ENCODE assay signal across 22 cellular contexts in genomic region chr3:108076564-108076963, GRCh38.
"Had no signal": no experiment of that assay in that cellular context is flagged by ENCODE, and none has a peak within 500 bp of the region (broad histone marks: within the 10 kb centered on the region; RNA-seq: fewer than 3 reads in every experiment).

No MANE protein-coding gene starts in this region.

- H3K9ac ChIP-seq: neural progenitor cell had no signal

- H3K4me3 Mint-ChIP-seq: activated CD8-positive, alpha-beta T cell treated with anti-CD3 and anti-CD28 coated beads, Interleukin-2, amount 10 ng/mL, durations not matched to agents 7 days and 5 days; activated naive CD8-positive, alpha-beta T cell treated with anti-CD3 and anti-CD28 coated beads, Interleukin-2, amount 50 U/mL, for 24 hours; activated T-helper 17 cell treated with anti-CD3 and anti-CD28 coated beads, Interleukin-2, amount 50 U/mL, for 72 hours; endodermal cell; neural progenitor cell; T-helper 17 cell; type B pancreatic cell had no signal

- H3K4me2 ChIP-seq: neural progenitor cell, smooth muscle cell had no signal

- H3K4me3 ChIP-seq: cardiac muscle cell, lower lobe of right lung, neural progenitor cell, sigmoid colon, smooth muscle cell, thoracic aorta, vagina had no signal

- DNase-seq: activated CD4-positive, alpha-beta T cell treated with anti-CD3 and anti-CD28 coated beads, Interleukin-2, amount 50 U/mL, for 1 hour; activated CD8-positive, alpha-beta T cell treated with anti-CD3 and anti-CD28 coated beads, Interleukin-2, amount 10 ng/mL, durations not matched to agents 7 days and 5 days; activated naive CD4-positive, alpha-beta T cell; activated naive CD8-positive, alpha-beta T cell treated with anti-CD3 and anti-CD28 coated beads, Interleukin-2, amount 50 U/mL, for 24 hours; cortex of kidney; endodermal cell; foreskin keratinocyte; kidney; lower lobe of right lung; naive B cell; sigmoid colon; stimulated activated CD4-positive, alpha-beta T cell treated with anti-CD3 and anti-CD28 coated beads, Interleukin-2, amount 100 ng/mL, for 48 hours; stimulated activated CD8-positive, alpha-beta memory T cell treated with anti-CD3 and anti-CD28 coated beads, Interleukin-4, amount 100 ng/mL, for 48 hours; stimulated activated naive CD4-positive, alpha-beta T cell treated with Interleukin-2 at 50 U/mL for 16 hours; T-helper 17 cell had no signal

- H3K27ac Mint-ChIP-seq: activated CD8-positive, alpha-beta T cell treated with anti-CD3 and anti-CD28 coated beads, Interleukin-2, amount 10 ng/mL, durations not matched to agents 7 days and 5 days; activated naive CD8-positive, alpha-beta T cell treated with anti-CD3 and anti-CD28 coated beads, Interleukin-2, amount 50 U/mL, for 24 hours; activated T-helper 17 cell treated with anti-CD3 and anti-CD28 coated beads, Interleukin-2, amount 50 U/mL, for 72 hours; endodermal cell; neural progenitor cell; type B pancreatic cell had no signal

- H3K9me3 Mint-ChIP-seq: activated naive CD8-positive, alpha-beta T cell treated with anti-CD3 and anti-CD28 coated beads, Interleukin-2, amount 50 U/mL, for 24 hours; activated T-helper 17 cell treated with anti-CD3 and anti-CD28 coated beads, Interleukin-2, amount 50 U/mL, for 72 hours; endodermal cell; neural progenitor cell; type B pancreatic cell had no signal

- H3K27me3 ChIP-seq: cardiac muscle cell, foreskin keratinocyte, neural progenitor cell, sigmoid colon, vagina had no signal

- H2AFZ ChIP-seq: neural progenitor cell had no signal

- H3K9me3 ChIP-seq: lower lobe of right lung, sigmoid colon, thoracic aorta, vagina had no signal

- H3K27ac ChIP-seq: cardiac muscle cell, foreskin keratinocyte, lower lobe of right lung, neural progenitor cell, sigmoid colon, thoracic aorta, vagina had no signal

- H3K4me1 ChIP-seq: neural progenitor cell had no signal

- H3K36me3 ChIP-seq: cardiac muscle cell, neural progenitor cell, thoracic aorta had no signal

- H3K27me3 Mint-ChIP-seq: activated naive CD8-positive, alpha-beta T cell treated with anti-CD3 and anti-CD28 coated beads, Interleukin-2, amount 50 U/mL, for 24 hours; activated T-helper 17 cell treated with anti-CD3 and anti-CD28 coated beads, Interleukin-2, amount 50 U/mL, for 72 hours; naive B cell; T-helper 17 cell; type B pancreatic cell had no signal

- H3K4me1 Mint-ChIP-seq: neural progenitor cell had no signal
